In the genomic region with DNA sequence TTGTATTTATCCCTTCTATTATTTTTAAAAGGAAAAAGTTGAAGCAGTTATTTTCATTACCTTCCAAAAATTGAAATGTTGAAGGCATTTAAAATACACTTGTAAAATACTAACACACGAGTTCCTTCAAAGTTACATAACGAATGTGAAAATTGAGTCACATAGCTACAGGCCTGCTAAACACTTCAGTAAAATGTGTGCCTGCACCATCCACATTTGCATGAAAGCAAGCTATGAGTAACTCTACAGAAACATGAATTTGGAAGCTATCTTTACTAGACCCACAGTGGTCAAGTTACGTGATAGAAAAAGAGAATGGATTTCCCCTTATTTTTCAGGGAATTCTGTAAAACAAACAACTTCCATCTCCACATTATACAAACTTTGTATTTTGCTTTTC, we compare ENCODE assay signal across 30 cellular contexts.
"Had no signal": no experiment of that assay in that cellular context is flagged by ENCODE, and none has a peak within 500 bp of the region (broad histone marks: within the 10 kb centered on the region; RNA-seq: fewer than 3 reads in every experiment).

No MANE protein-coding gene starts in this region.

- H3K36me3 Mint-ChIP-seq: activated CD8-positive, alpha-beta memory T cell treated with anti-CD3 and anti-CD28 coated beads, Interleukin-2, amount 10 ng/mL, durations not matched to agents 7 days and 5 days; activated naive CD8-positive, alpha-beta T cell had no signal

- DNase-seq: activated B cell treated with CpG ODN at 0.5 μM for 24 hours; activated CD4-positive, alpha-beta T cell treated with anti-CD3 and anti-CD28 coated beads for 1 hour; activated CD4-positive, alpha-beta T cell treated with anti-CD3 and anti-CD28 coated beads, Interleukin-2, amount 10 ng/mL, durations not matched to agents 24 days and 14 days; activated CD4-positive, alpha-beta T cell treated with anti-CD3 and anti-CD28 coated beads, Interleukin-2, amount 50 U/mL, for 48 hours; activated CD8-positive, alpha-beta memory T cell treated with anti-CD3 and anti-CD28 coated beads, Interleukin-2, amount 10 ng/mL, durations not matched to agents 7 days and 5 days; activated effector memory CD4-positive, alpha-beta T cell treated with anti-CD3 and anti-CD28 coated beads, Interleukin-2, amount 50 U/mL, for 16 hours; activated naive CD4-positive, alpha-beta T cell treated with Interleukin-2 at 50 U/mL for 16 hours; activated T-cell treated with anti-CD3 and anti-CD28 coated beads, Interleukin-2, amount 50 U/mL, for 4 hours; brain microvascular endothelial cell; MG63; MV-4-11; NCI-H1092 treated with DMSO at 0.1 percent for 48 hours; NCI-H1417 treated with DMSO at 0.1 percent for 48 hours; NCI-H1694; NCI-H2029; NCI-H2107; NCI-H2171 treated with DMSO at 0.1 percent for 48 hours; NCI-H345; NCI-H510A; NCI-H526 treated with DMSO at 0.1 percent for 48 hours; NCI-H82; OCI-M1; Right ventricle myocardium superior; RPMI8226 had no signal

- H3K36me3 ChIP-seq: brain microvascular endothelial cell, cardiac muscle cell, MG63, SJCRH30 had no signal

- H3K4me1 ChIP-seq: SJCRH30 had no signal

- H3K27me3 Mint-ChIP-seq: activated B cell treated with CpG ODN at 0.5 μM for 24 hours; activated CD4-positive, alpha-beta T cell treated with anti-CD3 and anti-CD28 coated beads, Interleukin-2, amount 10 ng/mL, durations not matched to agents 24 days and 14 days; activated CD8-positive, alpha-beta memory T cell treated with anti-CD3 and anti-CD28 coated beads, Interleukin-2, amount 10 ng/mL, durations not matched to agents 7 days and 5 days; activated naive CD8-positive, alpha-beta T cell had no signal

- H3K4me3 ChIP-seq: cardiac muscle cell, MG63, SJCRH30 had no signal

- H3K9me3 ChIP-seq: MG63, SJCRH30 had no signal

- ATAC-seq: activated CD8-positive, alpha-beta memory T cell treated with anti-CD3 and anti-CD28 coated beads, Interleukin-2, amount 10 ng/mL, durations not matched to agents 7 days and 5 days; activated T-cell treated with anti-CD3 and anti-CD28 coated beads, Interleukin-2, amount 50 U/mL, for 4 hours; Panc1; SK-N-SH treated with all-trans-retinoic acid at 6 μM for 48 hours had no signal

- H3K4me3 Mint-ChIP-seq: activated B cell treated with CpG ODN at 0.5 μM for 24 hours; activated CD4-positive, alpha-beta T cell treated with anti-CD3 and anti-CD28 coated beads, Interleukin-2, amount 10 ng/mL, durations not matched to agents 24 days and 14 days; activated CD8-positive, alpha-beta memory T cell treated with anti-CD3 and anti-CD28 coated beads, Interleukin-2, amount 10 ng/mL, durations not matched to agents 7 days and 5 days; activated naive CD8-positive, alpha-beta T cell; activated T-cell treated with anti-CD3 and anti-CD28 coated beads, Interleukin-2, amount 50 U/mL, for 4 hours; T-helper 1 cell treated with Interleukin-12 subunit alpha and Interleukin-12 subunit beta and Interleukin-4 antibody, amounts not matched to agents 30 μg/mL and 1 μg/mL, for 36 hours had no signal

- H3K27ac Mint-ChIP-seq: activated B cell treated with CpG ODN at 0.5 μM for 24 hours; activated CD4-positive, alpha-beta T cell treated with anti-CD3 and anti-CD28 coated beads, Interleukin-2, amount 10 ng/mL, durations not matched to agents 24 days and 14 days; activated CD8-positive, alpha-beta memory T cell treated with anti-CD3 and anti-CD28 coated beads, Interleukin-2, amount 10 ng/mL, durations not matched to agents 7 days and 5 days; activated naive CD8-positive, alpha-beta T cell; T-helper 1 cell treated with Interleukin-12 subunit alpha and Interleukin-12 subunit beta and Interleukin-4 antibody, amounts not matched to agents 30 μg/mL and 1 μg/mL, for 36 hours had no signal

- H3K4me1 Mint-ChIP-seq: activated B cell treated with CpG ODN at 0.5 μM for 24 hours; activated CD4-positive, alpha-beta T cell treated with anti-CD3 and anti-CD28 coated beads, Interleukin-2, amount 10 ng/mL, durations not matched to agents 24 days and 14 days; activated CD8-positive, alpha-beta memory T cell treated with anti-CD3 and anti-CD28 coated beads, Interleukin-2, amount 10 ng/mL, durations not matched to agents 7 days and 5 days had no signal

- H3K9me3 Mint-ChIP-seq: activated CD4-positive, alpha-beta T cell treated with anti-CD3 and anti-CD28 coated beads, Interleukin-2, amount 10 ng/mL, durations not matched to agents 24 days and 14 days; T-helper 1 cell treated with Interleukin-12 subunit alpha and Interleukin-12 subunit beta and Interleukin-4 antibody, amounts not matched to agents 30 μg/mL and 1 μg/mL, for 36 hours had no signal

- H3K27me3 ChIP-seq: brain microvascular endothelial cell, cardiac muscle cell, MG63, SJCRH30 had no signal

- H3K27ac ChIP-seq: brain microvascular endothelial cell, cardiac muscle cell, SJCRH30 had no signal
